In genomic region chr5:72477644-72478043, GRCh38 we compare ENCODE assay signal across 17 cellular contexts. TPM values are rescaled to one million over a fixed set of nuclear protein-coding genes. Genes with fewer than 3 reads are reported as not detected.
DNase-seq lines count a peak whose midpoint lies in the region; ATAC-seq and TF ChIP-seq lines count a peak whose summit lies in the region.
"Had no signal": no experiment of that assay in that cellular context is flagged by ENCODE, and none has a peak within 500 bp of the region (broad histone marks: within the 10 kb centered on the region; RNA-seq: fewer than 3 reads in every experiment).

No MANE protein-coding gene starts in this region.

- no peak for TF ChIP-seq POLR2A in vagina (IDR thresholded peaks at IDR 0.05)

- H3K4me3 ChIP-seq in PC-3 (ENCODE audit: low read length) (no peak overlapping the region), vagina (no peak overlapping the region)
- H3K4me3 ChIP-seq: GM23248 had no signal

- H3K4me2 ChIP-seq in PC-3 (ENCODE audit: low read length): no peak overlapping the region

- no peaks in the 10 kb centered on the region for H4K20me1 ChIP-seq in PC-3 (ENCODE audit: low read length)

- CTCF ChIA-PET in HEK293T (lab: Yijun Ruan, JAX) (interaction anchor here (1.0 kb wide), 1 partner anchor 12 kb away, joined by 5 read pairs; no protein-coding TSS in a partner anchor), PC-3 (lab: Charles Lee) (no interaction called here)

- H3K27ac ChIP-seq in PC-3 (ENCODE audit: low read length): no peak overlapping the region
- no peak overlapping the region for H3K27ac ChIP-seq in vagina
- H3K27ac ChIP-seq: GM23248 had no signal

- no peak overlapping the region for H3K9ac ChIP-seq in PC-3 (ENCODE audit: low read length)
- H3K9ac ChIP-seq: GM23248 had no signal

- peaks cover 84% of the 10 kb centered on the region for H3K36me3 Mint-ChIP-seq in dendritic cell treated with granulocyte-macrophage colony-stimulating factor and Interleukin-4, amounts not matched to agents 40 ng/mL and 50 ng/mL, for 4 days (ENCODE audit: low read depth)
- no peaks in the 10 kb centered on the region for H3K36me3 Mint-ChIP-seq in stimulated activated memory B cell treated with anti-CD40 and anti-IgM and Interleukin-4, amounts not matched to agents 10 μg/mL and 1 μg/mL and 100 μg/mL, for 72 hours

- H3F3A ChIP-seq in PC-3 (ENCODE audit: low read length, unreplicated experiment): no peaks in the 10 kb centered on the region

- no peaks in the 10 kb centered on the region for H3K27me3 ChIP-seq in PC-3 (ENCODE audit: low read length)
- no peaks in the 10 kb centered on the region for H3K27me3 ChIP-seq in vagina

- intact Hi-C loops in PC-3 (cut with micrococcal nuclease): no loop called here
- intact Hi-C loops in dendritic cell treated with granulocyte-macrophage colony-stimulating factor and Interleukin-4, amounts not matched to agents 40 ng/mL and 50 ng/mL, for 4 days (cut with micrococcal nuclease): no loop called here
- intact Hi-C loops in vagina (cut with DNase I): no loop called here

- H3K4me3 Mint-ChIP-seq in dendritic cell treated with granulocyte-macrophage colony-stimulating factor and Interleukin-4, amounts not matched to agents 40 ng/mL and 50 ng/mL, for 4 days: no peak overlapping the region
- H3K4me3 Mint-ChIP-seq in stimulated activated memory B cell treated with anti-CD40 and anti-IgM and Interleukin-4, amounts not matched to agents 10 μg/mL and 1 μg/mL and 100 μg/mL, for 72 hours: no peak overlapping the region
- H3K4me3 Mint-ChIP-seq: B cell; CD4-positive, alpha-beta T cell had no signal

- no peaks in the 10 kb centered on the region for H3K27me3 Mint-ChIP-seq in dendritic cell treated with granulocyte-macrophage colony-stimulating factor and Interleukin-4, amounts not matched to agents 40 ng/mL and 50 ng/mL, for 4 days
- peaks cover 14% of the 10 kb centered on the region for H3K27me3 Mint-ChIP-seq in stimulated activated memory B cell treated with anti-CD40 and anti-IgM and Interleukin-4, amounts not matched to agents 10 μg/mL and 1 μg/mL and 100 μg/mL, for 72 hours

- DNase-seq in HEK293T (ENCODE audit: extremely low spot score) (no peak), PC-3 (peak; percentile 17), vagina (ENCODE audit: extremely low spot score in 2 of 2) (no peak)
- DNase-seq: C1 segment of cervical spinal cord; CD4-positive, alpha-beta T cell; DMS79 treated with DMSO at 0.1 percent for 48 hours; GDM1 had no signal

- no peaks in the 10 kb centered on the region for H3K36me3 ChIP-seq in PC-3 (ENCODE audit: low read depth, low read length)
- H3K36me3 ChIP-seq in vagina: no peaks in the 10 kb centered on the region

- no peaks in the 10 kb centered on the region for H3K79me2 ChIP-seq in PC-3 (ENCODE audit: low read length)

- POLR2A ChIA-PET in HEK293T (lab: Yijun Ruan, JAX): no interaction called here
- POLR2A ChIA-PET in PC-3 (lab: Charles Lee; ENCODE audit: unreplicated experiment): no interaction called here

- H3K27ac Mint-ChIP-seq in dendritic cell treated with granulocyte-macrophage colony-stimulating factor and Interleukin-4, amounts not matched to agents 40 ng/mL and 50 ng/mL, for 4 days: peak overlapping the region; percentile 74
- peak overlapping the region; percentile 37 for H3K27ac Mint-ChIP-seq in stimulated activated memory B cell treated with anti-CD40 and anti-IgM and Interleukin-4, amounts not matched to agents 10 μg/mL and 1 μg/mL and 100 μg/mL, for 72 hours
- H3K27ac Mint-ChIP-seq: B cell; CD4-positive, alpha-beta T cell had no signal

- no peaks in the 10 kb centered on the region for H3K9me3 ChIP-seq in PC-3 (ENCODE audit: low read length)
- H3K9me3 ChIP-seq in vagina: no peaks in the 10 kb centered on the region

- H2AFZ ChIP-seq in PC-3 (ENCODE audit: low read length): no peak overlapping the region
- H2AFZ ChIP-seq: GM23248 had no signal

- H3K4me1 ChIP-seq in PC-3 (ENCODE audit: insufficient read depth, low read length) (peaks cover 13% of the 10 kb centered on the region), vagina (peaks cover 17% of the 10 kb centered on the region)

- H3K4me1 Mint-ChIP-seq in dendritic cell treated with granulocyte-macrophage colony-stimulating factor and Interleukin-4, amounts not matched to agents 40 ng/mL and 50 ng/mL, for 4 days (ENCODE audit: low read depth): peaks cover 78% of the 10 kb centered on the region
- peaks cover 20% of the 10 kb centered on the region for H3K4me1 Mint-ChIP-seq in stimulated activated memory B cell treated with anti-CD40 and anti-IgM and Interleukin-4, amounts not matched to agents 10 μg/mL and 1 μg/mL and 100 μg/mL, for 72 hours
- H3K4me1 Mint-ChIP-seq: B cell had no signal

- H3K9me2 ChIP-seq in PC-3 (replicated peaks; ENCODE audit: low read length): no peaks in the 10 kb centered on the region

- no TSS peak for BruUV-seq in PC-3 (replicated peaks; lab: Mats Ljungman, UMichigan)

- peaks cover 15% of the 10 kb centered on the region for H3K9me3 Mint-ChIP-seq in dendritic cell treated with granulocyte-macrophage colony-stimulating factor and Interleukin-4, amounts not matched to agents 40 ng/mL and 50 ng/mL, for 4 days
- no peaks in the 10 kb centered on the region for H3K9me3 Mint-ChIP-seq in stimulated activated memory B cell treated with anti-CD40 and anti-IgM and Interleukin-4, amounts not matched to agents 10 μg/mL and 1 μg/mL and 100 μg/mL, for 72 hours
- H3K9me3 Mint-ChIP-seq: CD4-positive, alpha-beta T cell had no signal

- ATAC-seq in PC-3 (no peak), HG03175 (IDR thresholded peaks at IDR 0.05; ENCODE audit: unreplicated experiment) (no peak), GM18873 (IDR thresholded peaks at IDR 0.05; ENCODE audit: low FRiP score, unreplicated experiment) (no peak), HG03095 (IDR thresholded peaks at IDR 0.05; ENCODE audit: unreplicated experiment) (no peak)
- no peak for ATAC-seq in stimulated activated memory B cell treated with anti-CD40 and anti-IgM and Interleukin-4, amounts not matched to agents 10 μg/mL and 1 μg/mL and 100 μg/mL, for 72 hours
- ATAC-seq: HCT116 had no signal

- no peak for TF ChIP-seq CTCF in PC-3 (conservative IDR thresholded peaks at IDR 0.05; ENCODE audit: low read depth, low read length)
- TF ChIP-seq CTCF in vagina (IDR thresholded peaks at IDR 0.05): no peak

TF ChIP-seq in HEK293T, 16 proteins besides CTCF, POLR2A, EP300 and RAD21:
- no peak for TF ChIP-seq PKNOX1 (IDR thresholded peaks at IDR 0.05)
- TF ChIP-seq ZNF384 (IDR thresholded peaks at IDR 0.05): 0 out of 2 replicates have a peak, but pooled peaks have one; percentile 21

RNA-seq across cellular contexts. Expression of gene ZNF366, which starts 29.6 kb away (rescaled TPM):
- total RNA-seq in PC-3 (2014; rRNA removed): not detected in 2 replicates
- 3.2 TPM for total RNA-seq in vagina
- total RNA-seq: A172, B cell, GM23248, HT-29 had no signal
